ENCODE assay signal across 8 cellular contexts in the genomic region with DNA sequence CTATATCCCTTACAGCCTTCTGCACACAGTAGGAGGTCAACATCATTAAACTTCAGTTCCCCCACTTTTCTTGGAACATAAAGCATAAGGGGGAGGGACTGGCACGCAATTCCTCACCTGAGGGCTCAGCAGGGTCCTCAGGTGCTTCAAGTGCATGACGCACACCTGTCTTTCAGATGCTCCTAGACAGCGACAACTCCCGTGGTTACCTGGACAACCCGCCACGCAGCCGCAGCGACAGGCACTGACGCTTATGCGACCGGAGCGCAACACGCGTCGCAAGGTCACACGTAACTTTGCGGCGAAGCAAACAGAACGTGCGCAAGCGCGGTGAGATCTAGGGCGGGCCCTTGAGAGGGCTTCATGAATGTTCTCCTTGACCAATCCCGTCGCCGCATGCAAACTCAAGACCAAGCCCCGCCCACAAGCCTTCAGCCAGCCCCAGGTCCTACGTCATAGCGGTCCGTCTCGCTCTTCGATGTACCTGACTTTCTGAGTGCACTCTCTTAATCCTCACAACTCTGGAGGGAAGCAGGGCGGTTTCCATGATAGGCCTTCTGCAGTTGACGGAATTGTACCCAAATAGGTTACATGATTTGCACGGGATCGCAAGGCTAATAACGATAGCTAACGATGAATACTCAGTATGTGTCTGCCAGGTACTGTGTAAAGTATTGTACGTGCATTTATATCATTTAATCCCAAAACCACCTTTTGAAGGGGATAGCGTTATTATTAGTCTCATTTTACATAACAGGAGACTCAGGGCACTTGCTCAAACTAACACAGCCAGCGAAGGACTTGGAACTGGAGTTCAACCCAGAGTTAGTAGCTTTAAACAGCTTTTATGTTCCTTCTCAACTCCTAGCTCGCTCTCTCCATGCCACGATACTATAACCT. TPM values are rescaled to one million over a fixed set of nuclear protein-coding genes. Genes with fewer than 3 reads are reported as not detected.
DNase-seq lines count a peak whose midpoint lies in the region; ATAC-seq and TF ChIP-seq lines count a peak whose summit lies in the region.

A gene with protein sequence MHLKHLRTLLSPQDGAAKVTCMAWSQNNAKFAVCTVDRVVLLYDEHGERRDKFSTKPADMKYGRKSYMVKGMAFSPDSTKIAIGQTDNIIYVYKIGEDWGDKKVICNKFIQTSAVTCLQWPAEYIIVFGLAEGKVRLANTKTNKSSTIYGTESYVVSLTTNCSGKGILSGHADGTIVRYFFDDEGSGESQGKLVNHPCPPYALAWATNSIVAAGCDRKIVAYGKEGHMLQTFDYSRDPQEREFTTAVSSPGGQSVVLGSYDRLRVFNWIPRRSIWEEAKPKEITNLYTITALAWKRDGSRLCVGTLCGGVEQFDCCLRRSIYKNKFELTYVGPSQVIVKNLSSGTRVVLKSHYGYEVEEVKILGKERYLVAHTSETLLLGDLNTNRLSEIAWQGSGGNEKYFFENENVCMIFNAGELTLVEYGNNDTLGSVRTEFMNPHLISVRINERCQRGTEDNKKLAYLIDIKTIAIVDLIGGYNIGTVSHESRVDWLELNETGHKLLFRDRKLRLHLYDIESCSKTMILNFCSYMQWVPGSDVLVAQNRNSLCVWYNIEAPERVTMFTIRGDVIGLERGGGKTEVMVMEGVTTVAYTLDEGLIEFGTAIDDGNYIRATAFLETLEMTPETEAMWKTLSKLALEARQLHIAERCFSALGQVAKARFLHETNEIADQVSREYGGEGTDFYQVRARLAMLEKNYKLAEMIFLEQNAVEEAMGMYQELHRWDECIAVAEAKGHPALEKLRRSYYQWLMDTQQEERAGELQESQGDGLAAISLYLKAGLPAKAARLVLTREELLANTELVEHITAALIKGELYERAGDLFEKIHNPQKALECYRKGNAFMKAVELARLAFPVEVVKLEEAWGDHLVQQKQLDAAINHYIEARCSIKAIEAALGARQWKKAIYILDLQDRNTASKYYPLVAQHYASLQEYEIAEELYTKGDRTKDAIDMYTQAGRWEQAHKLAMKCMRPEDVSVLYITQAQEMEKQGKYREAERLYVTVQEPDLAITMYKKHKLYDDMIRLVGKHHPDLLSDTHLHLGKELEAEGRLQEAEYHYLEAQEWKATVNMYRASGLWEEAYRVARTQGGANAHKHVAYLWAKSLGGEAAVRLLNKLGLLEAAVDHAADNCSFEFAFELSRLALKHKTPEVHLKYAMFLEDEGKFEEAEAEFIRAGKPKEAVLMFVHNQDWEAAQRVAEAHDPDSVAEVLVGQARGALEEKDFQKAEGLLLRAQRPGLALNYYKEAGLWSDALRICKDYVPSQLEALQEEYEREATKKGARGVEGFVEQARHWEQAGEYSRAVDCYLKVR (N-terminal part only) (minus strand): TSS at position 246 of the 900 bp plus-strand sequence. CDS start 90 bp downstream, at position 156.

- H3K27me3 Mint-ChIP-seq in T-cell = peaks cover 7 to 17% of the 10 kb centered on the region in 2 donors

- no peak within 1 kb of the TSS for H3K14ac ChIP-seq in trophoblast cell (ENCODE audit: low read length)

- peak within 1 kb of the TSS; percentile 70 to 83 (median 77) for H3K4me3 Mint-ChIP-seq in T-cell

- TF ChIP-seq POLR2A in adrenal gland (IDR thresholded peaks at IDR 0.05) (peak; percentile 80 to 94), heart left ventricle (IDR thresholded peaks at IDR 0.05) (peak in 1 of 2 donors; percentile 60), tibial nerve (IDR thresholded peaks at IDR 0.05) (peak in 1 of 2 donors; percentile 72)

- no peaks in the 10 kb centered on the region for H3K9me3 ChIP-seq in adrenal gland (replicated peaks in 1 of 3)
- H3K9me3 ChIP-seq in heart left ventricle = no peaks in the 10 kb centered on the region
- H3K9me3 ChIP-seq in trophoblast cell (ENCODE audit: insufficient read depth, low read depth, low read length) = peaks cover 6% of the 10 kb centered on the region
- no peaks in the 10 kb centered on the region for H3K9me3 ChIP-seq in tibial nerve

- peaks cover 0 to 18% of the 10 kb centered on the region in 2 donors for H3K36me3 ChIP-seq in adrenal gland (replicated peaks in 1 of 2)
- peaks cover 0 to 10% (median 5%) of the 10 kb centered on the region in 9 donors for H3K36me3 ChIP-seq in heart left ventricle
- peaks cover 0 to 1% of the 10 kb centered on the region in 2 experiments for H3K36me3 ChIP-seq in trophoblast cell (ENCODE audit: control insufficient read depth in 1 of 2, insufficient read depth in 2 of 2, low read length in 2 of 2)
- H3K36me3 ChIP-seq in tibial nerve = peaks cover 0 to 17% (median 0%) of the 10 kb centered on the region in 3 donors

- no peak within 1 kb of the TSS for H3K4ac ChIP-seq in trophoblast cell (ENCODE audit: low read depth, low read length)

- no peak within 1 kb of the TSS for H2BK120ac ChIP-seq in trophoblast cell (ENCODE audit: insufficient read depth, low read length, poor library complexity)

- peak within 1 kb of the TSS; percentile 86 for H3K4me2 ChIP-seq in trophoblast cell (ENCODE audit: low read length)

- TF ChIP-seq EP300 in tibial nerve (IDR thresholded peaks at IDR 0.05) = peak; percentile 75 to 89

- H3K23ac ChIP-seq in trophoblast cell (ENCODE audit: low read length) = no peak within 1 kb of the TSS

- 6 to 9% (median 7%) methylated on average over 29 to 43 of the region's 43 CpGs for WGBS in adrenal gland, 4 donors
- WGBS in heart left ventricle, 4 donors = 6 to 8% (median 7%) methylated on average over 36 to 43 of the region's 43 CpGs
- WGBS in trophoblast cell (ENCODE audit: extremely low coverage, insufficient coverage, insufficient read length) = no CpG with 5 or more reads among the region's 43 CpGs
- WGBS in tibial nerve, 2 donors = 6 to 8% methylated on average over 42 to 43 of the region's 43 CpGs

- peak within 1 kb of the TSS; percentile 5 for H2AFZ ChIP-seq in trophoblast cell (ENCODE audit: insufficient read depth, low read length, poor library complexity)

- H2BK5ac ChIP-seq in trophoblast cell (ENCODE audit: low read depth, low read length, poor library complexity) = no peak within 1 kb of the TSS

- TF ChIP-seq CTCF in GM13976 (IDR thresholded peaks at IDR 0.05; ENCODE audit: borderline replicate concordance, control extremely low read depth, extremely low read depth, insufficient read depth, missing control alignments) = no peak
- TF ChIP-seq CTCF in adrenal gland (IDR thresholded peaks at IDR 0.05) = no peak
- no peak for TF ChIP-seq CTCF in heart left ventricle (IDR thresholded peaks at IDR 0.05)
- TF ChIP-seq CTCF in tibial nerve (IDR thresholded peaks at IDR 0.05) = no peak

- peak within 1 kb of the TSS; percentile 62 to 96 (median 89) for H3K27ac ChIP-seq in adrenal gland
- H3K27ac ChIP-seq in heart left ventricle = peak within 1 kb of the TSS in 11 of 12 donors; percentile 44 to 83 (median 66)
- no peak within 1 kb of the TSS for H3K27ac ChIP-seq in trophoblast cell (ENCODE audit: low read depth, low read length)
- H3K27ac ChIP-seq in tibial nerve = peak within 1 kb of the TSS; percentile 57 to 85 (median 74)

- H3K18ac ChIP-seq in trophoblast cell (ENCODE audit: low read length) = no peak within 1 kb of the TSS

- intact Hi-C loops in adrenal gland (cut with DNase I) = loop anchor here in 1 of 2 donors (10.0 kb wide), 1 partner anchor 145 kb away; no protein-coding TSS in a partner anchor
- intact Hi-C loops in heart left ventricle (cut with DNase I) = loop anchor here in 6 of 10 donors (2.0 to 10.0 kb wide), 5 partner anchors 93 to 139 kb away; a partner anchor contains a TSS

- POLR2A ChIA-PET in T-cell (lab: Charles Lee) = interaction anchor here in 1 of 2 donors (0.6 kb wide), 1 partner anchor 62 kb away, joined by 3 read pairs; no protein-coding TSS in a partner anchor

- peaks cover 9% of the 10 kb centered on the region for H3K36me3 Mint-ChIP-seq in T-cell

- H3K27me3 ChIP-seq in adrenal gland = no peaks in the 10 kb centered on the region
- H3K27me3 ChIP-seq in heart left ventricle = peaks cover 0 to 11% (median 0%) of the 10 kb centered on the region in 9 donors
- peaks cover 9% of the 10 kb centered on the region for H3K27me3 ChIP-seq in trophoblast cell (ENCODE audit: insufficient read depth, low read length)
- no peaks in the 10 kb centered on the region for H3K27me3 ChIP-seq in tibial nerve

- CTCF ChIA-PET in T-cell (lab: Charles Lee) = no interaction called here

- no peak within 1 kb of the TSS for H2AK5ac ChIP-seq in trophoblast cell (ENCODE audit: low read length)

- H3K4me1 ChIP-seq in adrenal gland (replicated peaks in 1 of 2) (peaks cover 11 to 23% of the 10 kb centered on the region in 2 donors), heart left ventricle (peaks cover 0 to 25% (median 16%) of the 10 kb centered on the region in 12 donors), trophoblast cell (ENCODE audit: control insufficient read depth in 1 of 2, insufficient read depth in 2 of 2, low read length in 2 of 2) (peaks cover 3 to 9% of the 10 kb centered on the region in 2 experiments), tibial nerve (peaks cover 0 to 32% (median 11%) of the 10 kb centered on the region in 4 donors)

- H3K79me1 ChIP-seq in trophoblast cell (ENCODE audit: low read length) = no peaks in the 10 kb centered on the region

- H3K4me3 ChIP-seq in adrenal gland (peak within 1 kb of the TSS in 3 of 4 donors; percentile 44 to 68 (median 64)), heart left ventricle (peak within 1 kb of the TSS; percentile 28 to 80 (median 70)), trophoblast cell (ENCODE audit: low read depth, low read length) (peak within 1 kb of the TSS; percentile 75), tibial nerve (peak within 1 kb of the TSS; percentile 53 to 81 (median 62))

- peak; percentile 95 for DNase-seq in GM13976 (ENCODE audit: low spot score)
- DNase-seq in NCI-H146 (lab: John Stamatoyannopoulos, UW) = peak; percentile 100
- DNase-seq in T-cell = peak; percentile 96 to 100 (median 100)
- peak; percentile 99 to 100 (median 100) for DNase-seq in adrenal gland
- DNase-seq in heart left ventricle = peak; percentile 98 to 99 (median 99)
- DNase-seq in trophoblast cell = peak; percentile 100
- peak; percentile 98 to 99 for DNase-seq in tibial nerve (ENCODE audit: low spot score in 2 of 2)

- peak within 1 kb of the TSS; percentile 3 for H3K9ac ChIP-seq in trophoblast cell (ENCODE audit: low read length)

- peak; percentile 98 for ATAC-seq in HG02852 (IDR thresholded peaks at IDR 0.05; ENCODE audit: unreplicated experiment)
- peak; percentile 91 to 96 (median 94) for ATAC-seq in T-cell (replicated peaks in 1 of 4)
- peak; percentile 98 to 100 (median 98) for ATAC-seq in heart left ventricle

- no peaks in the 10 kb centered on the region for H3K9me3 Mint-ChIP-seq in T-cell

- H2BK12ac ChIP-seq in trophoblast cell (ENCODE audit: low read length) = no peak within 1 kb of the TSS

- H3K79me2 ChIP-seq in trophoblast cell (ENCODE audit: control insufficient read depth, insufficient read depth, low read length, poor library complexity) = no peaks in the 10 kb centered on the region

- peak within 1 kb of the TSS; percentile 82 to 90 for H3K27ac Mint-ChIP-seq in T-cell

- H4K91ac ChIP-seq in trophoblast cell (ENCODE audit: low read depth, low read length) = no peak within 1 kb of the TSS

- H3K4me1 Mint-ChIP-seq in T-cell = peaks cover 9 to 21% (median 20%) of the 10 kb centered on the region in 3 donors

- H4K8ac ChIP-seq in trophoblast cell (ENCODE audit: low read depth, low read length) = peak within 1 kb of the TSS; percentile 69

- no peak within 1 kb of the TSS for H4K12ac ChIP-seq in trophoblast cell (ENCODE audit: low read depth, low read length)

- in situ Hi-C loops in GM13976 (cut with MboI; ENCODE audit: low sequenced_read_pairs, unreplicated experiment) = no loop called here

RNA-seq across cellular contexts. Expression of the gene that starts here (rescaled TPM):
- total RNA-seq in T-cell (10 to 100 TPM; 14.6 to 25.3 (median 17.3) TPM), adrenal gland (10 to 100 TPM in 7 of 8 donors, 1 to 10 TPM in 1; 6.3 to 28.1 (median 16.8) TPM), heart left ventricle (10 to 100 TPM; 13.6 to 25.7 (median 17.4) TPM), tibial nerve (10 to 100 TPM; 27.8 to 61.4 (median 40.9) TPM)
- polyA plus RNA-seq in adrenal gland (100 to 1,000 TPM in 1 of 3 donors, 10 to 100 TPM in 1, 1 to 10 TPM in 1; 9.8 to 113 (median 75.6) TPM), heart left ventricle (10 to 100 TPM; 11.9 to 27.2 TPM)
- 5.1 and 5.5 TPM in 2 replicates for polyA plus RNA-seq in trophoblast cell (2013)
